22 cellular contexts compared by ENCODE assay signal in genomic region chrX:85964744-85965143, GRCh38.
DNase-seq lines count a peak whose midpoint lies in the region; ATAC-seq, FAIRE-seq and TF ChIP-seq lines count a peak whose summit lies in the region.
"Had no signal": no experiment of that assay in that cellular context is flagged by ENCODE, and none has a peak within 500 bp of the region (broad histone marks: within the 10 kb centered on the region; RNA-seq: fewer than 3 reads in every experiment).

No MANE protein-coding gene starts in this region.

- H3K27me3 ChIP-seq in pancreas (no peaks in the 10 kb centered on the region), mesendoderm (ENCODE audit: insufficient read depth, low read length, poor library complexity) (no peaks in the 10 kb centered on the region)
- H3K27me3 ChIP-seq: SJSA1 had no signal

- H3K27ac ChIP-seq in pancreas (no peak overlapping the region), mesendoderm (ENCODE audit: low read depth, low read length) (no peak overlapping the region)
- H3K27ac ChIP-seq: BLaER1, KMS-11, SJSA1 had no signal

- ATAC-seq in pancreas: no peak
- ATAC-seq in GM21390 (IDR thresholded peaks at IDR 0.05; ENCODE audit: unreplicated experiment): no peak
- ATAC-seq: GM23338, HCT116, Right ventricle myocardium inferior had no signal

- no peaks in the 10 kb centered on the region for H3K36me3 ChIP-seq in pancreas
- no peaks in the 10 kb centered on the region for H3K36me3 ChIP-seq in mesendoderm (ENCODE audit: control insufficient read depth, insufficient read depth, low read length)
- H3K36me3 ChIP-seq: BLaER1, SJSA1 had no signal

- TF ChIP-seq CTCF in pancreas (IDR thresholded peaks at IDR 0.05): no peak

- H4K5ac ChIP-seq in mesendoderm (ENCODE audit: low read length): no peak overlapping the region

- 45 to 49% methylated on average over 2 of the region's 2 CpGs for WGBS in pancreas, 2 donors
- 100% methylated on average over 1 of the region's 2 CpGs for WGBS in mesendoderm (ENCODE audit: extremely low coverage, insufficient coverage, low lambda C conversion rate)

- no peak overlapping the region for H3K18ac ChIP-seq in mesendoderm (ENCODE audit: low read length)

- H3K4me3 ChIP-seq in pancreas (no peak overlapping the region), mesendoderm (ENCODE audit: low read length) (no peak overlapping the region)
- H3K4me3 ChIP-seq: BLaER1, GM23338, SJSA1 had no signal

- intact Hi-C loops in pancreas (cut with DNase I): no loop called here

- H2AK5ac ChIP-seq in mesendoderm (ENCODE audit: low read length): no peak overlapping the region

- no peaks in the 10 kb centered on the region for H3K79me2 ChIP-seq in mesendoderm (ENCODE audit: control insufficient read depth, insufficient read depth, low read length)

- no peaks in the 10 kb centered on the region for H3K79me1 ChIP-seq in mesendoderm (ENCODE audit: low read length)

- no peak overlapping the region for H3K9ac ChIP-seq in mesendoderm (ENCODE audit: low read length)
- H3K9ac ChIP-seq: BLaER1, KMS-11 had no signal

- FAIRE-seq in pancreas (lab: Jason Lieb, UNC): peak; percentile 43
- FAIRE-seq: HTR-8/SVneo had no signal

- no peak overlapping the region for H2BK15ac ChIP-seq in mesendoderm (replicated peaks; ENCODE audit: low read depth)

- H2BK5ac ChIP-seq in mesendoderm (ENCODE audit: low read length): no peak overlapping the region

- no peaks in the 10 kb centered on the region for H3K9me3 ChIP-seq in pancreas
- H3K9me3 ChIP-seq: BLaER1, Caco-2, SJSA1 had no signal

- H3K4ac ChIP-seq in mesendoderm (ENCODE audit: low read depth, low read length): no peak overlapping the region

- DNase-seq in HCEC 1CT: peak; percentile 3
- peak; percentile 1 for DNase-seq in astrocyte of the hippocampus (ENCODE audit: low read depth, low spot score)
- DNase-seq in fibroblast of peridontal ligament (ENCODE audit: extremely low read depth): peak; percentile 68
- DNase-seq in pancreas: no peak
- DNase-seq in mucosa of gallbladder (ENCODE audit: low spot score): no peak
- no peak for DNase-seq in mesendoderm
- DNase-seq: Caco-2; CD4-positive, alpha-beta T cell; DMS 273 treated with DMSO at 0.1 percent for 48 hours; DMS79 treated with DMSO at 0.1 percent for 48 hours; NCI-H1694; NCI-H2081; NCI-H2171 treated with DMSO at 0.1 percent for 48 hours; NCI-H526 had no signal

- no peak overlapping the region for H3K23ac ChIP-seq in mesendoderm (ENCODE audit: low read length)

- no peak overlapping the region for H2BK120ac ChIP-seq in mesendoderm (ENCODE audit: low read depth, low read length)

- H3K4me1 ChIP-seq in pancreas: no peaks in the 10 kb centered on the region
- no peaks in the 10 kb centered on the region for H3K4me1 ChIP-seq in mesendoderm (ENCODE audit: control insufficient read depth, low read depth, low read length)
- H3K4me1 ChIP-seq: BLaER1, Caco-2 had no signal

- H3K56ac ChIP-seq in mesendoderm (ENCODE audit: low read length): no peak overlapping the region

- H3K4me2 ChIP-seq in mesendoderm (ENCODE audit: low read length): no peak overlapping the region
- H3K4me2 ChIP-seq: BLaER1, GM23338, KMS-11 had no signal

- no peak overlapping the region for H4K8ac ChIP-seq in mesendoderm (ENCODE audit: low read depth, low read length)

Comparison
In these comparisons a context has a peak if more than half of its experiments do, and no peak if none do; other contexts are left out.
1. DNase-seq: peak in HCEC 1CT (single experiment), astrocyte of the hippocampus (single experiment) and fibroblast of peridontal ligament (single experiment); none in pancreas (0 of 6), mucosa of gallbladder (single experiment) and mesendoderm (single experiment).